8 cellular contexts compared by ENCODE assay signal in genomic region chr10:31759816-31760626, GRCh38.
DNase-seq lines count a peak whose midpoint lies in the region; ATAC-seq and TF ChIP-seq lines count a peak whose summit lies in the region.

No MANE protein-coding gene starts in this region.

- H3K27me3 Mint-ChIP-seq in CD14-positive monocyte (ENCODE audit: low read depth in 3 of 3): peaks cover 0 to 1% (median 0%) of the 10 kb centered on the region in 3 donors
- no peaks in the 10 kb centered on the region for H3K27me3 Mint-ChIP-seq in dendritic cell treated with granulocyte-macrophage colony-stimulating factor and Interleukin-4, amounts not matched to agents 40 ng/mL and 50 ng/mL, for 4 days

- TF ChIP-seq CTCF in CD14-positive monocyte (IDR thresholded peaks at IDR 0.05): no peak

- H3K27ac Mint-ChIP-seq in CD14-positive monocyte: peak overlapping the region; percentile 89 to 96 (median 94)
- H3K27ac Mint-ChIP-seq in dendritic cell treated with granulocyte-macrophage colony-stimulating factor and Interleukin-4, amounts not matched to agents 40 ng/mL and 50 ng/mL, for 4 days: peak overlapping the region; percentile 93

- ATAC-seq in GM19395 (IDR thresholded peaks at IDR 0.05; ENCODE audit: unreplicated experiment) (peak; percentile 94), HG03558 (IDR thresholded peaks at IDR 0.05; ENCODE audit: extremely low read depth, unreplicated experiment) (peak; percentile 85), left lobe of liver (peak; percentile 85)

- DNase-seq in CD14-positive monocyte (ENCODE audit: low spot score) (peak; percentile 98), NCI-H748 treated with DMSO at 0.1 percent for 48 hours (lab: John Stamatoyannopoulos, UW) (peak; percentile 89), left lobe of liver (ENCODE audit: low spot score) (peak; percentile 96)
- DNase-seq in activated CD4-positive, alpha-beta T cell treated with anti-CD3 and anti-CD28 coated beads, Interleukin-2, amount 50 U/mL, for 4 hours: peak; percentile 93 to 94
- DNase-seq in stimulated activated CD4-positive, alpha-beta T cell treated with anti-CD3 and anti-CD28 coated beads, Interleukin-2, amount 100 ng/mL, for 24 hours: peak; percentile 93 to 95

- no peaks in the 10 kb centered on the region for H3K36me3 Mint-ChIP-seq in CD14-positive monocyte
- H3K36me3 Mint-ChIP-seq in dendritic cell treated with granulocyte-macrophage colony-stimulating factor and Interleukin-4, amounts not matched to agents 40 ng/mL and 50 ng/mL, for 4 days (ENCODE audit: low read depth): peaks cover 9% of the 10 kb centered on the region

- intact Hi-C loops in CD14-positive monocyte (cut with micrococcal nuclease): loop anchor here (10.0 kb wide), 4 partner anchors 155 to 755 kb away; partner anchors contain the start of gene ZNF438 (in 1 of the 2)
- intact Hi-C loops in dendritic cell treated with granulocyte-macrophage colony-stimulating factor and Interleukin-4, amounts not matched to agents 40 ng/mL and 50 ng/mL, for 4 days (cut with micrococcal nuclease): loop anchor here (1.0 to 10.0 kb wide), 3 partner anchors 9 to 135 kb away; no protein-coding TSS in a partner anchor

- peaks cover 0 to 10% (median 0%) of the 10 kb centered on the region in 7 donors for H3K9me3 Mint-ChIP-seq in CD14-positive monocyte
- H3K9me3 Mint-ChIP-seq in dendritic cell treated with granulocyte-macrophage colony-stimulating factor and Interleukin-4, amounts not matched to agents 40 ng/mL and 50 ng/mL, for 4 days: no peaks in the 10 kb centered on the region

- peak overlapping the region; percentile 80 to 84 for H3K4me3 Mint-ChIP-seq in CD14-positive monocyte
- H3K4me3 Mint-ChIP-seq in dendritic cell treated with granulocyte-macrophage colony-stimulating factor and Interleukin-4, amounts not matched to agents 40 ng/mL and 50 ng/mL, for 4 days: peak overlapping the region; percentile 90

- H3K4me1 Mint-ChIP-seq in CD14-positive monocyte: peaks cover 33% of the 10 kb centered on the region
- peaks cover 32% of the 10 kb centered on the region for H3K4me1 Mint-ChIP-seq in dendritic cell treated with granulocyte-macrophage colony-stimulating factor and Interleukin-4, amounts not matched to agents 40 ng/mL and 50 ng/mL, for 4 days (ENCODE audit: low read depth)

Comparison
In these comparisons a context has a peak if more than half of its experiments do, and no peak if none do; other contexts are left out.
1. Peak in every context shown above with its lines: DNase-seq and ATAC-seq.